Comparison of ENCODE assay signal across 14 cellular contexts in genomic region chr16:914453-914852, GRCh38. TPM values are rescaled to one million over a fixed set of nuclear protein-coding genes. Genes with fewer than 3 reads are reported as not detected.
DNase-seq lines count a peak whose midpoint lies in the region; ATAC-seq and TF ChIP-seq lines count a peak whose summit lies in the region.
"Had no signal": no experiment of that assay in that cellular context is flagged by ENCODE, and none has a peak within 500 bp of the region (broad histone marks: within the 10 kb centered on the region; RNA-seq: fewer than 3 reads in every experiment).

No MANE protein-coding gene starts in this region.

- TF ChIP-seq CTCF in gastroesophageal sphincter (IDR thresholded peaks at IDR 0.05) (no peak), suprapubic skin (IDR thresholded peaks at IDR 0.05) (no peak)

- H3K27ac ChIP-seq in gastroesophageal sphincter (no peak overlapping the region), temporal lobe (ENCODE audit: low read depth, low read length) (peak overlapping the region; percentile 100), suprapubic skin (no peak overlapping the region)
- H3K27ac ChIP-seq: neural progenitor cell, SJSA1 had no signal

- H3K36me3 ChIP-seq in gastroesophageal sphincter, result peaks cover 0 to 60% of the 10 kb centered on the region in 2 donors
- H3K36me3 ChIP-seq in suprapubic skin, result peaks cover 27% of the 10 kb centered on the region
- H3K36me3 ChIP-seq: neural progenitor cell, SJSA1 had no signal

- TF ChIP-seq EP300 in gastroesophageal sphincter (IDR thresholded peaks at IDR 0.05) (no peak), suprapubic skin (IDR thresholded peaks at IDR 0.05) (no peak)

- H3K4me1 ChIP-seq in gastroesophageal sphincter (peaks cover 0 to 7% (median 0%) of the 10 kb centered on the region in 3 donors), suprapubic skin (no peaks in the 10 kb centered on the region)
- H3K4me1 ChIP-seq: SJSA1 had no signal

- H3K27me3 ChIP-seq in gastroesophageal sphincter (no peaks in the 10 kb centered on the region), suprapubic skin (no peaks in the 10 kb centered on the region)
- H3K27me3 ChIP-seq: neural progenitor cell, SJSA1 had no signal

- H3K9me3 Mint-ChIP-seq in activated naive CD4-positive, alpha-beta T cell treated with anti-CD3 and anti-CD28 coated beads, Interleukin-2, amount 50 U/mL, for 72 hours, result no peaks in the 10 kb centered on the region
- H3K9me3 Mint-ChIP-seq in activated naive CD4-positive, alpha-beta T cell treated with anti-CD3 and anti-CD28 coated beads, Interleukin-2, amount 10 ng/mL, durations not matched to agents 7 days and 5 days, result no peaks in the 10 kb centered on the region
- H3K9me3 Mint-ChIP-seq: neural progenitor cell had no signal

- DNase-seq in activated naive CD4-positive, alpha-beta T cell treated with anti-CD3 and anti-CD28 coated beads, Interleukin-2, amount 50 U/mL, for 72 hours (ENCODE audit: low spot score in 2 of 2), result no peak
- DNase-seq in activated naive CD4-positive, alpha-beta T cell treated with anti-CD3 and anti-CD28 coated beads, Interleukin-2, amount 10 ng/mL, durations not matched to agents 7 days and 5 days, result no peak
- DNase-seq in SK-N-DZ (ENCODE audit: low spot score) (peak; percentile 35), suprapubic skin (ENCODE audit: low spot score in 2 of 2) (no peak), activated gamma-delta T cell (lab: John Stamatoyannopoulos, UW) (no peak)
- DNase-seq in stimulated activated naive CD4-positive, alpha-beta T cell treated with Interleukin-2 at 50 U/mL for 16 hours (lab: John Stamatoyannopoulos, UW), result no peak
- DNase-seq: activated CD4-positive, alpha-beta T cell treated with anti-CD3 and anti-CD28 coated beads for 48 hours; amniotic stem cell; NCI-H524; stimulated activated naive CD4-positive, alpha-beta T cell had no signal

- no peaks in the 10 kb centered on the region for H3K4me1 Mint-ChIP-seq in activated naive CD4-positive, alpha-beta T cell treated with anti-CD3 and anti-CD28 coated beads, Interleukin-2, amount 10 ng/mL, durations not matched to agents 7 days and 5 days

- H3K4me3 Mint-ChIP-seq in activated naive CD4-positive, alpha-beta T cell treated with anti-CD3 and anti-CD28 coated beads, Interleukin-2, amount 10 ng/mL, durations not matched to agents 7 days and 5 days, result no peak overlapping the region
- H3K4me3 Mint-ChIP-seq: neural progenitor cell had no signal

- CTCF ChIA-PET in activated naive CD4-positive, alpha-beta T cell treated with anti-CD3 and anti-CD28 coated beads, Interleukin-2, amount 10 ng/mL, durations not matched to agents 7 days and 5 days (lab: Charles Lee), result no interaction called here

- WGBS in gastroesophageal sphincter (ENCODE audit: low coverage in 1 of 2), 2 donors, result 43 to 78% methylated on average over 2 to 4 of the region's 4 CpGs
- WGBS in suprapubic skin, result 79% methylated on average over 4 of the region's 4 CpGs

- H3K36me3 Mint-ChIP-seq in activated naive CD4-positive, alpha-beta T cell treated with anti-CD3 and anti-CD28 coated beads, Interleukin-2, amount 50 U/mL, for 72 hours, result no peaks in the 10 kb centered on the region
- peaks cover 3% of the 10 kb centered on the region for H3K36me3 Mint-ChIP-seq in activated naive CD4-positive, alpha-beta T cell treated with anti-CD3 and anti-CD28 coated beads, Interleukin-2, amount 10 ng/mL, durations not matched to agents 7 days and 5 days

- H3K27ac Mint-ChIP-seq in activated naive CD4-positive, alpha-beta T cell treated with anti-CD3 and anti-CD28 coated beads, Interleukin-2, amount 50 U/mL, for 72 hours, result peak overlapping the region in 1 of 2 donors; percentile 80
- no peak overlapping the region for H3K27ac Mint-ChIP-seq in activated naive CD4-positive, alpha-beta T cell treated with anti-CD3 and anti-CD28 coated beads, Interleukin-2, amount 10 ng/mL, durations not matched to agents 7 days and 5 days
- H3K27ac Mint-ChIP-seq: neural progenitor cell had no signal

- H3K9me3 ChIP-seq in gastroesophageal sphincter (no peaks in the 10 kb centered on the region), suprapubic skin (no peaks in the 10 kb centered on the region)
- H3K9me3 ChIP-seq: SJSA1 had no signal

- peak; percentile 86 to 99 for ATAC-seq in activated naive CD4-positive, alpha-beta T cell treated with anti-CD3 and anti-CD28 coated beads, Interleukin-2, amount 50 U/mL, for 72 hours
- ATAC-seq in gastroesophageal sphincter, result peak; percentile 27

- H3K4me3 ChIP-seq in gastroesophageal sphincter (no peak overlapping the region), suprapubic skin (no peak overlapping the region)
- H3K4me3 ChIP-seq: neural progenitor cell, SJSA1 had no signal

- no peaks in the 10 kb centered on the region for H3K27me3 Mint-ChIP-seq in activated naive CD4-positive, alpha-beta T cell treated with anti-CD3 and anti-CD28 coated beads, Interleukin-2, amount 10 ng/mL, durations not matched to agents 7 days and 5 days

- no peak for TF ChIP-seq POLR2A in gastroesophageal sphincter (IDR thresholded peaks at IDR 0.05)
- TF ChIP-seq POLR2A in suprapubic skin (IDR thresholded peaks at IDR 0.05), result no peak

RNA-seq across cellular contexts. Expression of gene LMF1, which starts 56.3 kb away (rescaled TPM):
- 10 to 100 TPM; 13.0 to 19.1 TPM for total RNA-seq in activated naive CD4-positive, alpha-beta T cell treated with anti-CD3 and anti-CD28 coated beads, Interleukin-2, amount 50 U/mL, for 72 hours
- polyA plus RNA-seq in SK-N-DZ (2014; cell fraction: cytosol; rRNA removed), result 5.6 and 13.6 TPM in 2 replicates
- 5.3 and 12.5 TPM in 2 replicates for polyA plus RNA-seq in SK-N-DZ (2014; cell fraction: nucleus; rRNA removed)
- total RNA-seq in gastroesophageal sphincter (10 to 100 TPM; 13.7 to 57.3 (median 20.9) TPM), temporal lobe (10.6 TPM), suprapubic skin (100 to 1,000 TPM in 1 of 4 donors, 10 to 100 TPM in 3; 32.1 to 117 (median 38.0) TPM)
